8 cellular contexts compared by ENCODE assay signal in genomic region chr1:117929340-117930172, GRCh38. TPM values are rescaled to one million over a fixed set of nuclear protein-coding genes. Genes with fewer than 3 reads are reported as not detected.
DNase-seq lines count a peak whose midpoint lies in the region; ATAC-seq, FAIRE-seq and TF ChIP-seq lines count a peak whose summit lies in the region.

TSS of gene GDAP2 (minus strand) at chr1:117929621. CDS start at chr1:117920357, 9,264 bp downstream.
TSS of gene WDR3 (plus strand) at chr1:117929739. CDS start at chr1:117933320, 3,581 bp downstream.

- intact Hi-C loops in cardiac septum (cut with DNase I): no loop called here
- intact Hi-C loops in transverse colon (cut with DNase I; ENCODE audit: low total_unique reads): no loop called here

- WGBS in adipose tissue, 3 donors: 0 to 1% (median 1%) methylated on average over 64 of the region's 64 CpGs
- no CpG with 5 or more reads among the region's 64 CpGs for WGBS in trophoblast cell (ENCODE audit: extremely low coverage, insufficient coverage, insufficient read length)
- 0% methylated on average over 57 of the region's 64 CpGs; no CpG with 5 or more reads in 1 of the 2 donors for WGBS in transverse colon (ENCODE audit: low coverage in 1 of 2), 2 donors

- H2BK120ac ChIP-seq in trophoblast cell (ENCODE audit: insufficient read depth, low read length, poor library complexity): peak within 1 kb of the TSS; percentile 65

- peak within 1 kb of the TSS; percentile 40 for H4K91ac ChIP-seq in trophoblast cell (ENCODE audit: low read depth, low read length)

- H2AK5ac ChIP-seq in trophoblast cell (ENCODE audit: low read length): no peak within 1 kb of the TSS

- H3K4me1 ChIP-seq in trophoblast cell (ENCODE audit: control insufficient read depth in 1 of 2, insufficient read depth in 2 of 2, low read length in 2 of 2): no peaks in the 10 kb centered on the region
- H3K4me1 ChIP-seq in transverse colon: peaks cover 16 to 45% (median 25%) of the 10 kb centered on the region in 4 donors

- H3K9me3 ChIP-seq in trophoblast cell (ENCODE audit: insufficient read depth, low read depth, low read length) (no peaks in the 10 kb centered on the region), transverse colon (no peaks in the 10 kb centered on the region)

- H4K8ac ChIP-seq in trophoblast cell (ENCODE audit: low read depth, low read length): peak within 1 kb of the TSS; percentile 93

- peak; percentile 91 for FAIRE-seq in GM12891 (lab: Jason Lieb, UNC)

- H3K4me3 ChIP-seq in trophoblast cell (ENCODE audit: low read depth, low read length) (peak within 1 kb of the TSS; percentile 98), transverse colon (peak within 1 kb of the TSS; percentile 76 to 90 (median 88))

- DNase-seq in GM12891 (ENCODE audit: insufficient read length, low spot score) (peak; percentile 66), NCI-H1436 treated with DMSO at 0.1 percent for 48 hours (lab: John Stamatoyannopoulos, UW) (peak; percentile 88), T-cell (peak; percentile 88 to 99 (median 97)), cardiac septum (ENCODE audit: low spot score) (peak; percentile 99), trophoblast cell (peak; percentile 98 to 99), transverse colon (peak; percentile 98)

- H3K23ac ChIP-seq in trophoblast cell (ENCODE audit: low read length): peak within 1 kb of the TSS; percentile 47

- CTCF ChIA-PET in T-cell (lab: Charles Lee): interaction anchor here (0.6 to 1.6 kb wide), 2 partner anchors 395 to 976 kb away, joined by 6 to 7 read pairs; no protein-coding TSS in a partner anchor

- H3K27ac ChIP-seq in adipose tissue (ENCODE audit: low read depth, low read length): peak within 1 kb of the TSS; percentile 51
- H3K27ac ChIP-seq in trophoblast cell (ENCODE audit: low read depth, low read length): peak within 1 kb of the TSS; percentile 72
- H3K27ac ChIP-seq in transverse colon: peak within 1 kb of the TSS; percentile 87 to 96 (median 93)

- H3K79me2 ChIP-seq in trophoblast cell (ENCODE audit: control insufficient read depth, insufficient read depth, low read length, poor library complexity): peaks cover 9% of the 10 kb centered on the region

- no peaks in the 10 kb centered on the region for H3K9me3 Mint-ChIP-seq in T-cell

- H3K18ac ChIP-seq in trophoblast cell (ENCODE audit: low read length): peak within 1 kb of the TSS; percentile 32

- H3K14ac ChIP-seq in trophoblast cell (ENCODE audit: low read length): peak within 1 kb of the TSS; percentile 69

- H3K9ac ChIP-seq in trophoblast cell (ENCODE audit: low read length): peak within 1 kb of the TSS; percentile 75

- in situ Hi-C loops in transverse colon (cut with MboI; ENCODE audit: low pct_ligation_motif_present in 1 of 4, low pct_unique_long_range_greater_than_20kb in 1 of 4, low sequenced_read_pairs in 3 of 4): no loop called here

- peaks cover 64 to 73% (median 70%) of the 10 kb centered on the region in 3 donors for H3K4me1 Mint-ChIP-seq in T-cell

- H3K4me3 Mint-ChIP-seq in T-cell: peak within 1 kb of the TSS; percentile 90 to 98 (median 95)

- H3K27me3 ChIP-seq in trophoblast cell (ENCODE audit: insufficient read depth, low read length): no peaks in the 10 kb centered on the region
- H3K27me3 ChIP-seq in transverse colon: no peaks in the 10 kb centered on the region

- TF ChIP-seq POLR2A in GM12891 (IDR thresholded peaks at IDR 0.05; ENCODE audit: low read depth, low read length) (peak; percentile 71; the same call in 1 of the 2 replicates), transverse colon (IDR thresholded peaks at IDR 0.05) (peak; percentile 75)

- no peak for TF ChIP-seq EP300 in transverse colon (IDR thresholded peaks at IDR 0.05; ENCODE audit: low read depth)

- H3K27ac Mint-ChIP-seq in T-cell: peak within 1 kb of the TSS; percentile 85 to 94

- ATAC-seq in HG02840 (IDR thresholded peaks at IDR 0.05; ENCODE audit: low FRiP score, unreplicated experiment): peak; percentile 95
- peak; percentile 96 to 97 (median 97) for ATAC-seq in T-cell (replicated peaks in 1 of 4)

- peak within 1 kb of the TSS; percentile 37 for H3K4ac ChIP-seq in trophoblast cell (ENCODE audit: low read depth, low read length)

- peaks cover 16% of the 10 kb centered on the region for H3K36me3 Mint-ChIP-seq in T-cell

- peak within 1 kb of the TSS; percentile 28 for H2BK5ac ChIP-seq in trophoblast cell (ENCODE audit: low read depth, low read length, poor library complexity)

- H2AFZ ChIP-seq in trophoblast cell (ENCODE audit: insufficient read depth, low read length, poor library complexity): peak within 1 kb of the TSS; percentile 84

- H3K27me3 Mint-ChIP-seq in T-cell: no peaks in the 10 kb centered on the region

- H2BK12ac ChIP-seq in trophoblast cell (ENCODE audit: low read length): no peak within 1 kb of the TSS

- peaks cover 9% of the 10 kb centered on the region for H3K79me1 ChIP-seq in trophoblast cell (ENCODE audit: low read length)

- peak within 1 kb of the TSS; percentile 90 for H3K4me2 ChIP-seq in trophoblast cell (ENCODE audit: low read length)

- no peak for TF ChIP-seq CTCF in transverse colon (IDR thresholded peaks at IDR 0.05)

- peaks cover 1 to 3% of the 10 kb centered on the region in 2 experiments for H3K36me3 ChIP-seq in trophoblast cell (ENCODE audit: control insufficient read depth in 1 of 2, insufficient read depth in 2 of 2, low read length in 2 of 2)
- H3K36me3 ChIP-seq in transverse colon: peaks cover 0 to 4% (median 0%) of the 10 kb centered on the region in 4 donors

- POLR2A ChIA-PET in T-cell (lab: Charles Lee): interaction anchor here (0.6 to 1.8 kb wide), 10 partner anchors 9 to 563 kb away, joined by 3 to 7 read pairs (median 4); partner anchors contain the start of gene MAN1A2 (in 1 of the 2)

- peak within 1 kb of the TSS; percentile 54 for H4K12ac ChIP-seq in trophoblast cell (ENCODE audit: low read depth, low read length)

TF ChIP-seq in GM12891, 5 proteins besides CTCF, POLR2A, EP300 and RAD21:
- TF ChIP-seq PAX5 (IDR thresholded peaks at IDR 0.05; ENCODE audit: insufficient read depth, low read length, severe bottlenecking) (no peak), TAF1 (IDR thresholded peaks at IDR 0.05; ENCODE audit: low read depth, low read length) (peak; percentile 75; the same call in 1 of the 2 replicates), POU2F2 (IDR thresholded peaks at IDR 0.05; ENCODE audit: low read depth, low read length) (no peak; the same call in 1 of the 2 replicates), POLR2AphosphoS5 (IDR thresholded peaks at IDR 0.05; ENCODE audit: low read depth, low read length) (peak; percentile 58; the same call in 1 of the 2 replicates), SPI1 (IDR thresholded peaks at IDR 0.05; ENCODE audit: low read depth, low read length) (peak; percentile 46; the same call in 1 of the 2 replicates)

RNA-seq across cellular contexts. Expression of gene GDAP2, which starts in this region (rescaled TPM):
- 3.5 TPM for polyA plus RNA-seq in GM12891 (2012; ENCODE audit: low read depth, missing spikeins)
- total RNA-seq in T-cell (10 to 100 TPM; 19.9 to 26.4 (median 23.3) TPM), cardiac septum (25.5 TPM), transverse colon (10 to 100 TPM in 3 of 4 donors, 1 to 10 TPM in 1; 9.6 to 43.5 (median 31.5) TPM)
- polyA plus RNA-seq in adipose tissue: 1 to 10 TPM; 3.6 to 8.7 (median 5.3) TPM
- 23.8 and 24.2 TPM in 2 replicates for polyA plus RNA-seq in trophoblast cell (2013)

RNA-seq across cellular contexts. Expression of gene WDR3, which starts in this region (rescaled TPM):
- 16.0 TPM for polyA plus RNA-seq in GM12891 (2012; ENCODE audit: low read depth, missing spikeins)
- total RNA-seq in T-cell (10 to 100 TPM; 12.2 to 32.8 (median 26.2) TPM), cardiac septum (14.5 TPM), transverse colon (1 to 10 TPM; 1.1 to 6.8 (median 2.7) TPM)
- 10 to 100 TPM in 1 of 3 donors, 1 to 10 TPM in 2; 4.8 to 14.8 (median 7.2) TPM for polyA plus RNA-seq in adipose tissue
- 15.2 and 15.5 TPM in 2 replicates for polyA plus RNA-seq in trophoblast cell (2013)

Comparison
In these comparisons a context has a peak if more than half of its experiments do, and no peak if none do; other contexts are left out.
1. Peak in every context shown above with its lines: DNase-seq, ATAC-seq, H3K4me3 ChIP-seq and H3K27ac ChIP-seq.